In genomic region chr5:56259002-56259511, GRCh38 we compare ENCODE assay signal across 10 cellular contexts. TPM values are rescaled to one million over a fixed set of nuclear protein-coding genes. Genes with fewer than 3 reads are reported as not detected.
A peak's percentile ranks its signal among the peaks of the same experiment; 100 is the strongest.
DNase-seq lines count a peak whose midpoint lies in the region; ATAC-seq and FAIRE-seq lines count a peak whose summit lies in the region.
"Had no signal": no experiment of that assay in that cellular context is flagged by ENCODE, and none has a peak within 500 bp of the region (broad histone marks: within the 10 kb centered on the region; RNA-seq: fewer than 3 reads in every experiment).

No MANE protein-coding gene starts in this region.

- no peak overlapping the region for H3K4me3 ChIP-seq in skeletal muscle cell (ENCODE audit: low read depth, low read length)
- H3K4me3 ChIP-seq: heart right ventricle had no signal

- no peak for FAIRE-seq in frontal cortex (lab: Jason Lieb, UNC)

- DNase-seq in HS-27A (ENCODE audit: low read depth): peak; percentile 50
- DNase-seq in dermis blood vessel endothelial cell: peak; percentile 13
- peak; percentile 90 for DNase-seq in skeletal muscle cell (ENCODE audit: low read depth)
- no peak for DNase-seq in GM19238 (ENCODE audit: insufficient read length, low spot score)
- no peak for DNase-seq in frontal cortex (ENCODE audit: low spot score in 2 of 2)
- DNase-seq: heart right ventricle, NCI-H446 had no signal

- ATAC-seq in GM18511 (IDR thresholded peaks at IDR 0.05; ENCODE audit: unreplicated experiment): peak; percentile 67
- ATAC-seq in HG02973 (IDR thresholded peaks at IDR 0.05; ENCODE audit: unreplicated experiment): no peak

RNA-seq across cellular contexts. Expression of gene ANKRD55, which starts 25.9 kb away (rescaled TPM):
- total RNA-seq in dermis blood vessel endothelial cell (1.2 and 3.2 TPM in 2 replicates), frontal cortex (2.0 TPM)
- total RNA-seq: activated CD8-positive, alpha-beta memory T cell treated with anti-CD3 and anti-CD28 coated beads for 36 hours had no signal

Comparison
In these comparisons a context has a peak if more than half of its experiments do, and no peak if none do; other contexts are left out.
1. DNase-seq: peak in HS-27A (single experiment), dermis blood vessel endothelial cell (single experiment) and skeletal muscle cell (single experiment); none in GM19238 (single experiment) and frontal cortex (0 of 2).